Comparison of ENCODE assay signal across 14 cellular contexts in genomic region chr5:16889972-16890519, GRCh38. TPM values are rescaled to one million over a fixed set of nuclear protein-coding genes. Genes with fewer than 3 reads are reported as not detected.
DNase-seq lines count a peak whose midpoint lies in the region; ATAC-seq, FAIRE-seq and TF ChIP-seq lines count a peak whose summit lies in the region.
"Had no signal": no experiment of that assay in that cellular context is flagged by ENCODE, and none has a peak within 500 bp of the region (broad histone marks: within the 10 kb centered on the region; RNA-seq: fewer than 3 reads in every experiment).

No MANE protein-coding gene starts in this region.

- H3K4me3 ChIP-seq in astrocyte (ENCODE audit: insufficient read depth, low read depth, low read length) (no peak overlapping the region), hepatocyte (no peak overlapping the region), coronary artery (no peak overlapping the region)
- no peak overlapping the region for H3K4me3 ChIP-seq in naive thymus-derived CD4-positive, alpha-beta T cell (ENCODE audit: low read length)
- H3K4me3 ChIP-seq: ascending aorta had no signal

- peaks cover 4% of the 10 kb centered on the region for H3K36me3 Mint-ChIP-seq in astrocyte (ENCODE audit: low read depth, unreplicated experiment)
- no peaks in the 10 kb centered on the region for H3K36me3 Mint-ChIP-seq in naive thymus-derived CD4-positive, alpha-beta T cell
- H3K36me3 Mint-ChIP-seq: immature natural killer cell had no signal

- no peaks in the 10 kb centered on the region for H3K9me3 ChIP-seq in astrocyte (ENCODE audit: insufficient read depth, low read depth, low read length)
- H3K9me3 ChIP-seq in hepatocyte (ENCODE audit: low read depth) = no peaks in the 10 kb centered on the region
- H3K9me3 ChIP-seq in naive thymus-derived CD4-positive, alpha-beta T cell (ENCODE audit: control insufficient read depth in 2 of 3, low read length in 3 of 3) = no peaks in the 10 kb centered on the region
- H3K9me3 ChIP-seq: ascending aorta had no signal

- no peak overlapping the region for H3K27ac Mint-ChIP-seq in astrocyte (ENCODE audit: unreplicated experiment)
- no peak overlapping the region for H3K27ac Mint-ChIP-seq in naive thymus-derived CD4-positive, alpha-beta T cell
- H3K27ac Mint-ChIP-seq: activated B cell treated with CpG ODN at 0.5 μM for 24 hours, immature natural killer cell had no signal

- H2AFZ ChIP-seq in astrocyte (ENCODE audit: low read depth, low read length) (no peak overlapping the region), hepatocyte (no peak overlapping the region)

- H3K4me2 ChIP-seq in astrocyte (ENCODE audit: low read length) (peak overlapping the region; percentile 58), hepatocyte (peak overlapping the region; percentile 59)

- DNase-seq in HT1080 (ENCODE audit: low read depth) (peak; percentile 58), astrocyte (ENCODE audit: low read depth) (peak; percentile 72), hepatocyte (ENCODE audit: low spot score) (no peak), GF-D8 (lab: John Stamatoyannopoulos, UW) (no peak), coronary artery (ENCODE audit: low spot score) (no peak)
- no peak for DNase-seq in stimulated activated CD4-positive, alpha-beta T cell treated with anti-CD3 and anti-CD28 coated beads, Interleukin-15, amount 100 ng/mL, for 24 hours
- no peak for DNase-seq in naive thymus-derived CD4-positive, alpha-beta T cell
- DNase-seq: ACHN; activated B cell treated with CpG ODN at 0.5 μM for 24 hours; activated T-cell treated with anti-CD3 and anti-CD28 coated beads, Interleukin-2, amount 50 U/mL, for 4 hours; immature natural killer cell; SHP77 treated with DMSO at 0.1 percent for 48 hours had no signal

- no peaks in the 10 kb centered on the region for H3K27me3 Mint-ChIP-seq in astrocyte (ENCODE audit: low read depth, unreplicated experiment)
- peaks cover 0 to 21% (median 12%) of the 10 kb centered on the region in 5 donors for H3K27me3 Mint-ChIP-seq in naive thymus-derived CD4-positive, alpha-beta T cell
- H3K27me3 Mint-ChIP-seq: activated B cell treated with CpG ODN at 0.5 μM for 24 hours had no signal

- intact Hi-C loops in naive thymus-derived CD4-positive, alpha-beta T cell (cut with micrococcal nuclease) = no loop called here

- H3K27me3 ChIP-seq in astrocyte (ENCODE audit: insufficient read depth, low read length) = no peaks in the 10 kb centered on the region
- H3K27me3 ChIP-seq in hepatocyte = no peaks in the 10 kb centered on the region
- no peaks in the 10 kb centered on the region for H3K27me3 ChIP-seq in naive thymus-derived CD4-positive, alpha-beta T cell (ENCODE audit: control insufficient read depth in 2 of 2, insufficient read depth in 2 of 2, low read length in 2 of 2)
- H3K27me3 ChIP-seq: ascending aorta had no signal

- H4K20me1 ChIP-seq in astrocyte (ENCODE audit: insufficient read depth, low read length) = peaks cover 94% of the 10 kb centered on the region
- H4K20me1 ChIP-seq in hepatocyte (ENCODE audit: insufficient read depth, poor library complexity, severe bottlenecking) = peaks cover 19% of the 10 kb centered on the region

- peaks cover 2% of the 10 kb centered on the region for H3K9me3 Mint-ChIP-seq in astrocyte (ENCODE audit: unreplicated experiment)
- H3K9me3 Mint-ChIP-seq in naive thymus-derived CD4-positive, alpha-beta T cell = peaks cover 0 to 5% (median 0%) of the 10 kb centered on the region in 11 donors
- H3K9me3 Mint-ChIP-seq: activated B cell treated with CpG ODN at 0.5 μM for 24 hours; activated T-cell treated with anti-CD3 and anti-CD28 coated beads, Interleukin-2, amount 50 U/mL, for 4 hours had no signal

- peak overlapping the region; percentile 51 for H3K27ac ChIP-seq in 22Rv1
- H3K27ac ChIP-seq in astrocyte (ENCODE audit: low read depth, low read length) = peak overlapping the region; percentile 32
- peak overlapping the region; percentile 79 for H3K27ac ChIP-seq in hepatocyte
- H3K27ac ChIP-seq in coronary artery = peak overlapping the region in 1 of 2 donors; percentile 15
- H3K27ac ChIP-seq in naive thymus-derived CD4-positive, alpha-beta T cell (ENCODE audit: low read depth, low read length) = no peak overlapping the region
- H3K27ac ChIP-seq: ascending aorta had no signal

- WGBS in hepatocyte (ENCODE audit: low lambda C conversion rate, missing lambda C conversion rate) = 33% methylated on average over 5 of the region's 5 CpGs

- H3K79me2 ChIP-seq in astrocyte (ENCODE audit: insufficient read depth, low read length) (peaks cover 98% of the 10 kb centered on the region), hepatocyte (peaks cover 78% of the 10 kb centered on the region)

- H3K4me1 Mint-ChIP-seq in astrocyte (ENCODE audit: low read depth, unreplicated experiment) = peaks cover 51% of the 10 kb centered on the region
- H3K4me1 Mint-ChIP-seq in naive thymus-derived CD4-positive, alpha-beta T cell = no peaks in the 10 kb centered on the region
- H3K4me1 Mint-ChIP-seq: activated B cell treated with CpG ODN at 0.5 μM for 24 hours, immature natural killer cell had no signal

- no peak for ATAC-seq in naive thymus-derived CD4-positive, alpha-beta T cell
- ATAC-seq: activated T-cell treated with anti-CD3 and anti-CD28 coated beads, Interleukin-2, amount 50 U/mL, for 4 hours had no signal

- POLR2A ChIA-PET in naive thymus-derived CD4-positive, alpha-beta T cell (lab: Charles Lee) = no interaction called here

- no peaks in the 10 kb centered on the region for H3K9me2 ChIP-seq in hepatocyte (replicated peaks; ENCODE audit: insufficient read depth)

- CTCF ChIA-PET in naive thymus-derived CD4-positive, alpha-beta T cell (lab: Charles Lee) = no interaction called here

- FAIRE-seq in astrocyte (lab: Jason Lieb, UNC) = no peak

- peak overlapping the region; percentile 38 for H3K9ac ChIP-seq in astrocyte (ENCODE audit: low read length)

- TF ChIP-seq CTCF in 22Rv1 (IDR thresholded peaks at IDR 0.05) = no peak
- TF ChIP-seq CTCF in astrocyte (IDR thresholded peaks at IDR 0.05; ENCODE audit: insufficient read depth, low read depth, low read length) = no peak
- TF ChIP-seq CTCF in hepatocyte (IDR thresholded peaks at IDR 0.05; ENCODE audit: poor library complexity) = no peak
- TF ChIP-seq CTCF in coronary artery (IDR thresholded peaks at IDR 0.05) = no peak

- no peak overlapping the region for H3K4me3 Mint-ChIP-seq in astrocyte (ENCODE audit: unreplicated experiment)
- H3K4me3 Mint-ChIP-seq in naive thymus-derived CD4-positive, alpha-beta T cell = no peak overlapping the region
- H3K4me3 Mint-ChIP-seq: activated B cell treated with CpG ODN at 0.5 μM for 24 hours; activated T-cell treated with anti-CD3 and anti-CD28 coated beads, Interleukin-2, amount 50 U/mL, for 4 hours; immature natural killer cell had no signal

- no peaks in the 10 kb centered on the region for H3K36me3 ChIP-seq in astrocyte (ENCODE audit: insufficient read depth, low read length)
- H3K36me3 ChIP-seq in hepatocyte (replicated peaks; ENCODE audit: insufficient read depth, low read depth) = no peaks in the 10 kb centered on the region
- H3K36me3 ChIP-seq in naive thymus-derived CD4-positive, alpha-beta T cell (ENCODE audit: control insufficient read depth in 2 of 3, insufficient read depth in 3 of 3, low read length in 3 of 3) = no peaks in the 10 kb centered on the region
- H3K36me3 ChIP-seq: ascending aorta had no signal

- H3K4me1 ChIP-seq in astrocyte (ENCODE audit: insufficient read depth, low read length) (peaks cover 31% of the 10 kb centered on the region), hepatocyte (ENCODE audit: insufficient read depth) (peaks cover 38% of the 10 kb centered on the region)
- H3K4me1 ChIP-seq in naive thymus-derived CD4-positive, alpha-beta T cell (ENCODE audit: control insufficient read depth in 2 of 2, insufficient read depth in 2 of 2, low read length in 2 of 2) = no peaks in the 10 kb centered on the region

RNA-seq across cellular contexts. Expression of gene MYO10, which starts 46.0 kb away (rescaled TPM):
- total RNA-seq in HT1080 (2014; rRNA removed; shearing (Covaris generic)) = 54.6 and 61.2 TPM in 2 replicates
- 30.3 and 35.9 TPM in 2 replicates for polyA plus RNA-seq in HT1080 (2015; cell fraction: cytosol; rRNA removed)
- polyA plus RNA-seq in HT1080 (2015; cell fraction: nucleus; rRNA removed) = 53.0 and 56.3 TPM in 2 replicates
- total RNA-seq in astrocyte (65.7 and 80.2 TPM in 2 replicates), hepatocyte (32.3 and 33.7 TPM in 2 replicates)
- polyA plus RNA-seq in hepatocyte = 52.4 and 53.2 TPM in 2 replicates
- total RNA-seq in naive thymus-derived CD4-positive, alpha-beta T cell = 1 to 10 TPM in 1 of 5 experiments, not detected in 4; 1.0 TPM
- polyA plus RNA-seq in naive thymus-derived CD4-positive, alpha-beta T cell = under 1 TPM in 1 of 2 donors, not detected in 1; 0.02 TPM
- polyA plus RNA-seq: immature natural killer cell had no signal

Comparison
In these comparisons a context has a peak if more than half of its experiments do, and no peak if none do; other contexts are left out.
1. DNase-seq: peak in HT1080 (single experiment) and astrocyte (single experiment); none in hepatocyte (single experiment), GF-D8 (single experiment), stimulated activated CD4-positive, alpha-beta T cell treated with anti-CD3 and anti-CD28 coated beads, Interleukin-15, amount 100 ng/mL, for 24 hours (single experiment), coronary artery (single experiment) and naive thymus-derived CD4-positive, alpha-beta T cell (0 of 9).
2. RNA of gene MYO10, which starts 46.0 kb away (total RNA-seq): 65.7 to 80.2 TPM in astrocyte, 54.6 to 61.2 TPM in HT1080 and 32.3 to 33.7 TPM in hepatocyte; 1.0 TPM in naive thymus-derived CD4-positive, alpha-beta T cell; every median in the first group is over 10 times any median in the second.